Comparison of ENCODE assay signal across 26 cellular contexts in genomic region chr1:1621173-1621661, GRCh38. TPM values are rescaled to one million over a fixed set of nuclear protein-coding genes. Genes with fewer than 3 reads are reported as not detected.
A peak's percentile ranks its signal among the peaks of the same experiment; 100 is the strongest.
DNase-seq lines count a peak whose midpoint lies in the region; ATAC-seq and TF ChIP-seq lines count a peak whose summit lies in the region.
"Had no signal": no experiment of that assay in that cellular context is flagged by ENCODE, and none has a peak within 500 bp of the region (broad histone marks: within the 10 kb centered on the region; RNA-seq: fewer than 3 reads in every experiment).

No MANE protein-coding gene starts in this region.

- no peaks in the 10 kb centered on the region for H3K9me3 Mint-ChIP-seq in T-helper 2 cell treated with Interferon-gamma antibody and Interleukin-4, amounts not matched to agents 5 μg/mL and 100 μg/mL, for 36 hours
- no peaks in the 10 kb centered on the region for H3K9me3 Mint-ChIP-seq in natural killer cell treated with Interleukin-12 subunit alpha and Interleukin-12 subunit beta and Interleukin-15 and Interleukin-18, amount 100 ng/mL, for 72 hours
- no peaks in the 10 kb centered on the region for H3K9me3 Mint-ChIP-seq in natural killer cell
- H3K9me3 Mint-ChIP-seq: IgD-negative memory B cell had no signal

- no peak for DNase-seq in T-helper 2 cell treated with Interferon-gamma antibody and Interleukin-4, amounts not matched to agents 5 μg/mL and 100 μg/mL, for 36 hours (ENCODE audit: low spot score)
- DNase-seq in T-helper 2 cell (no peak), natural killer cell (no peak), psoas muscle (peak in 1 of 2 donors; percentile 52), NCI-H2171 treated with DMSO at 0.1 percent for 48 hours (lab: John Stamatoyannopoulos, UW) (no peak), sigmoid colon (no peak), coronary artery (ENCODE audit: low spot score) (no peak)
- DNase-seq in natural killer cell treated with Interleukin-12 subunit alpha and Interleukin-12 subunit beta and Interleukin-15 and Interleukin-18, amount 100 ng/mL, for 72 hours (ENCODE audit: low spot score) = peak; percentile 53
- DNase-seq: BE2C, Calu3, DMS79 treated with DMSO at 0.1 percent for 48 hours, GF-D8, GOT3, NCI-H1048, NCI-H1417, NCI-H1694, NCI-H2029 treated with DMSO at 0.1 percent for 48 hours, NCI-H2227 treated with DMSO at 0.1 percent for 48 hours, NCI-H510A, NCI-H69, RPMI8226, SIG-M5 had no signal

- TF ChIP-seq CTCF in natural killer cell (IDR thresholded peaks at IDR 0.05) = no peak
- TF ChIP-seq CTCF in psoas muscle (IDR thresholded peaks at IDR 0.05) = no peak
- TF ChIP-seq CTCF in sigmoid colon (IDR thresholded peaks at IDR 0.05) = no peak
- TF ChIP-seq CTCF in coronary artery (IDR thresholded peaks at IDR 0.05) = no peak

- no peaks in the 10 kb centered on the region for H3K9me3 ChIP-seq in psoas muscle
- H3K9me3 ChIP-seq in sigmoid colon = no peaks in the 10 kb centered on the region
- H3K9me3 ChIP-seq: BE2C, HAP-1 had no signal

- TF ChIP-seq EP300 in sigmoid colon (IDR thresholded peaks at IDR 0.05) = no peak

- peaks cover 64% of the 10 kb centered on the region for H3K4me1 ChIP-seq in psoas muscle
- H3K4me1 ChIP-seq in sigmoid colon = peaks cover 0 to 20% (median 14%) of the 10 kb centered on the region in 4 donors
- H3K4me1 ChIP-seq: HAP-1 had no signal

- peaks cover 7% of the 10 kb centered on the region for H3K4me1 Mint-ChIP-seq in T-helper 2 cell treated with Interferon-gamma antibody and Interleukin-4, amounts not matched to agents 5 μg/mL and 100 μg/mL, for 36 hours (ENCODE audit: low read depth)
- peaks cover 13 to 20% of the 10 kb centered on the region in 2 donors for H3K4me1 Mint-ChIP-seq in natural killer cell treated with Interleukin-12 subunit alpha and Interleukin-12 subunit beta and Interleukin-15 and Interleukin-18, amount 100 ng/mL, for 72 hours (ENCODE audit: low read depth in 2 of 2)
- peaks cover 14 to 22% of the 10 kb centered on the region in 2 donors for H3K4me1 Mint-ChIP-seq in natural killer cell

- 63 to 75% (median 69%) methylated on average over 17 to 18 of the region's 18 CpGs for WGBS in psoas muscle, 3 donors
- WGBS in sigmoid colon, 2 donors = 90 to 92% methylated on average over 18 of the region's 18 CpGs

- no peaks in the 10 kb centered on the region for H3K27me3 Mint-ChIP-seq in T-helper 2 cell treated with Interferon-gamma antibody and Interleukin-4, amounts not matched to agents 5 μg/mL and 100 μg/mL, for 36 hours (ENCODE audit: low read depth)
- H3K27me3 Mint-ChIP-seq in natural killer cell treated with Interleukin-12 subunit alpha and Interleukin-12 subunit beta and Interleukin-15 and Interleukin-18, amount 100 ng/mL, for 72 hours = no peaks in the 10 kb centered on the region
- H3K27me3 Mint-ChIP-seq in natural killer cell (ENCODE audit: low read depth in 2 of 2) = no peaks in the 10 kb centered on the region
- H3K27me3 Mint-ChIP-seq: IgD-negative memory B cell had no signal

- intact Hi-C loops in natural killer cell (cut with micrococcal nuclease) = no loop called here
- intact Hi-C loops in psoas muscle (cut with DNase I) = no loop called here
- intact Hi-C loops in sigmoid colon (cut with DNase I) = no loop called here

- H3K36me3 ChIP-seq in psoas muscle (ENCODE audit: insufficient read depth in 1 of 2, low read depth in 1 of 2) (peaks cover 0 to 34% of the 10 kb centered on the region in 2 donors), sigmoid colon (peaks cover 0 to 33% (median 3%) of the 10 kb centered on the region in 4 donors)
- H3K36me3 ChIP-seq: BE2C had no signal

- H3K27me3 ChIP-seq in psoas muscle (ENCODE audit: insufficient read depth in 3 of 3, low read length in 2 of 3) (no peaks in the 10 kb centered on the region), sigmoid colon (no peaks in the 10 kb centered on the region)
- H3K27me3 ChIP-seq: BE2C had no signal

- H3K27ac Mint-ChIP-seq in T-helper 2 cell treated with Interferon-gamma antibody and Interleukin-4, amounts not matched to agents 5 μg/mL and 100 μg/mL, for 36 hours = peak overlapping the region; percentile 36
- no peak overlapping the region for H3K27ac Mint-ChIP-seq in natural killer cell treated with Interleukin-12 subunit alpha and Interleukin-12 subunit beta and Interleukin-15 and Interleukin-18, amount 100 ng/mL, for 72 hours
- no peak overlapping the region for H3K27ac Mint-ChIP-seq in natural killer cell
- H3K27ac Mint-ChIP-seq: CD14-positive monocyte had no signal

- no peak overlapping the region for H3K4me3 Mint-ChIP-seq in T-helper 2 cell treated with Interferon-gamma antibody and Interleukin-4, amounts not matched to agents 5 μg/mL and 100 μg/mL, for 36 hours
- H3K4me3 Mint-ChIP-seq in natural killer cell treated with Interleukin-12 subunit alpha and Interleukin-12 subunit beta and Interleukin-15 and Interleukin-18, amount 100 ng/mL, for 72 hours = no peak overlapping the region
- no peak overlapping the region for H3K4me3 Mint-ChIP-seq in natural killer cell
- H3K4me3 Mint-ChIP-seq: CD14-positive monocyte had no signal

- no peak for ATAC-seq in natural killer cell treated with Interleukin-12 subunit alpha and Interleukin-12 subunit beta and Interleukin-15 and Interleukin-18, amount 100 ng/mL, for 72 hours
- ATAC-seq in natural killer cell (no peak), psoas muscle (no peak)

- H3K27ac ChIP-seq in psoas muscle = peak overlapping the region; percentile 85
- no peak overlapping the region for H3K27ac ChIP-seq in sigmoid colon
- H3K27ac ChIP-seq in coronary artery = no peak overlapping the region
- H3K27ac ChIP-seq: 22Rv1 had no signal

- no peaks in the 10 kb centered on the region for H3K36me3 Mint-ChIP-seq in T-helper 2 cell treated with Interferon-gamma antibody and Interleukin-4, amounts not matched to agents 5 μg/mL and 100 μg/mL, for 36 hours (ENCODE audit: low read depth)
- no peaks in the 10 kb centered on the region for H3K36me3 Mint-ChIP-seq in natural killer cell treated with Interleukin-12 subunit alpha and Interleukin-12 subunit beta and Interleukin-15 and Interleukin-18, amount 100 ng/mL, for 72 hours
- H3K36me3 Mint-ChIP-seq in natural killer cell = no peaks in the 10 kb centered on the region
- H3K36me3 Mint-ChIP-seq: IgD-negative memory B cell had no signal

- TF ChIP-seq POLR2A in sigmoid colon (IDR thresholded peaks at IDR 0.05) = no peak

- H3K4me3 ChIP-seq in psoas muscle (peak overlapping the region; percentile 15), sigmoid colon (no peak overlapping the region), coronary artery (no peak overlapping the region)
- H3K4me3 ChIP-seq: HAP-1 had no signal

RNA-seq across cellular contexts. Expression of gene MIB2, which starts 5.9 kb away (rescaled TPM):
- 10 to 100 TPM; 29.3 to 43.5 TPM for total RNA-seq in natural killer cell treated with Interleukin-12 subunit alpha and Interleukin-12 subunit beta and Interleukin-15 and Interleukin-18, amount 100 ng/mL, for 72 hours
- total RNA-seq in natural killer cell (10 to 100 TPM; 44.9 to 54.1 (median 46.0) TPM), psoas muscle (100 to 1,000 TPM in 1 of 4 donors, 10 to 100 TPM in 3; 66.5 to 106 (median 75.4) TPM), sigmoid colon (10 to 100 TPM; 32.7 to 95.3 (median 53.6) TPM)
- polyA plus RNA-seq in psoas muscle (10 to 100 TPM; 41.8 to 80.5 (median 78.7) TPM), sigmoid colon (10 to 100 TPM; 24.6 to 77.6 (median 33.3) TPM)

RNA-seq across cellular contexts. Expression of gene MMP23B, which starts 10.8 kb away (rescaled TPM):
- total RNA-seq in natural killer cell treated with Interleukin-12 subunit alpha and Interleukin-12 subunit beta and Interleukin-15 and Interleukin-18, amount 100 ng/mL, for 72 hours = 1 to 10 TPM; 4.9 to 6.1 TPM
- total RNA-seq in natural killer cell (100 to 1,000 TPM in 2 of 3 donors, 10 to 100 TPM in 1; 82.9 to 130 (median 126) TPM), psoas muscle (1 to 10 TPM in 1 of 4 donors, under 1 TPM in 2, not detected in 1; 0.32 to 1.8 (median 0.64) TPM), sigmoid colon (10 to 100 TPM in 2 of 4 donors, 1 to 10 TPM in 2; 1.8 to 58.7 (median 17.2) TPM)
- polyA plus RNA-seq in psoas muscle (under 1 TPM in 2 of 3 donors, not detected in 1; 0.25 to 0.29 TPM), sigmoid colon (1 to 10 TPM; 2.2 to 3.6 (median 2.3) TPM)

RNA-seq across cellular contexts. Expression of gene FNDC10, which starts 21.3 kb away (rescaled TPM):
- total RNA-seq in natural killer cell treated with Interleukin-12 subunit alpha and Interleukin-12 subunit beta and Interleukin-15 and Interleukin-18, amount 100 ng/mL, for 72 hours = 1 to 10 TPM in 1 of 2 donors, under 1 TPM in 1; 0.81 to 2.4 TPM
- total RNA-seq in natural killer cell = 1 to 10 TPM; 2.8 to 3.2 (median 3.0) TPM
- under 1 TPM in 3 of 4 donors, not detected in 1; 0.44 to 0.89 (median 0.82) TPM for total RNA-seq in psoas muscle
- polyA plus RNA-seq in psoas muscle = under 1 TPM; 0.15 to 0.96 (median 0.34) TPM
- total RNA-seq in sigmoid colon = 1 to 10 TPM in 3 of 4 donors, under 1 TPM in 1; 0.82 to 2.8 (median 1.6) TPM
- polyA plus RNA-seq in sigmoid colon = 1 to 10 TPM; 1.2 to 3.5 (median 2.8) TPM
- polyA plus RNA-seq: IgD-negative memory B cell had no signal

RNA-seq across cellular contexts. Expression of gene CDK11B, which starts 37.6 kb away (rescaled TPM):
- 10 to 100 TPM; 37.2 to 51.7 TPM for total RNA-seq in natural killer cell treated with Interleukin-12 subunit alpha and Interleukin-12 subunit beta and Interleukin-15 and Interleukin-18, amount 100 ng/mL, for 72 hours
- total RNA-seq in natural killer cell (10 to 100 TPM; 49.6 to 65.9 (median 50.2) TPM), psoas muscle (10 to 100 TPM; 30.6 to 43.0 (median 36.4) TPM), sigmoid colon (10 to 100 TPM; 23.9 to 51.0 (median 27.8) TPM)
- polyA plus RNA-seq in psoas muscle (10 to 100 TPM; 42.1 to 72.8 (median 55.2) TPM), sigmoid colon (10 to 100 TPM; 30.0 to 38.4 (median 37.9) TPM)

RNA-seq across cellular contexts. Expression of gene SSU72, which starts 46.6 kb away (rescaled TPM):
- 100 to 1,000 TPM in 1 of 2 donors, 10 to 100 TPM in 1; 97.6 to 146 TPM for total RNA-seq in natural killer cell treated with Interleukin-12 subunit alpha and Interleukin-12 subunit beta and Interleukin-15 and Interleukin-18, amount 100 ng/mL, for 72 hours
- total RNA-seq in natural killer cell (100 to 1,000 TPM in 1 of 3 donors, 10 to 100 TPM in 2; 87.5 to 107 (median 93.9) TPM), psoas muscle (100 to 1,000 TPM; 130 to 185 (median 167) TPM), sigmoid colon (100 to 1,000 TPM in 3 of 4 donors, 10 to 100 TPM in 1; 98.9 to 119 (median 109) TPM)
- polyA plus RNA-seq in psoas muscle (100 to 1,000 TPM; 137 to 207 (median 192) TPM), sigmoid colon (100 to 1,000 TPM; 129 to 165 (median 150) TPM)
